16 cellular contexts compared by ENCODE assay signal in the genomic region with DNA sequence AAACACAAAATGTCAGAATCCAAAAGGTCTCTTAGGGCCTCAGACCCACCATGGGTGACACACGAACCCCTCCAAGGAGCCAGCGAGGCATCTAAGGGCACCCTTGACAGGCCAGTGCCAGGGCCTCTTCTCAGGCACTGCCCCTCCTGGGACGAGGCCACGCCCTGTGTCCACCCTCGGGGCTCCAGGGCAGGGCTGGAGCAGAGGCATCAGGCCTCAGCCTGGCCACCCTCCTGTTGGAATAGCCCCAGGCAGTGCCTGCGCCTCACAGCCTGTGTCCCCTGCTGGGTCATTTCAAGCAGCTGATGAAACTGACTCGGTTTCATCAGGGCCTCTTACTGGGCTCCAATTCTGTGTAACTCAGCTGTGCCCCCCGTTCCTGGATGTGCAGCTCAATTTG. TPM values are rescaled to one million over a fixed set of nuclear protein-coding genes. Genes with fewer than 3 reads are reported as not detected.
DNase-seq lines count a peak whose midpoint lies in the region; ATAC-seq, FAIRE-seq and TF ChIP-seq lines count a peak whose summit lies in the region.
"Had no signal": no experiment of that assay in that cellular context is flagged by ENCODE, and none has a peak within 500 bp of the region (broad histone marks: within the 10 kb centered on the region; RNA-seq: fewer than 3 reads in every experiment).

No MANE protein-coding gene starts in this region.

- peaks cover 78% of the 10 kb centered on the region for H3K36me3 ChIP-seq in BLaER1
- no peaks in the 10 kb centered on the region for H3K36me3 ChIP-seq in endodermal cell (ENCODE audit: control insufficient read depth, insufficient read depth, low read length)
- H3K36me3 ChIP-seq: gastrocnemius medialis, pancreas had no signal

- peaks cover 79% of the 10 kb centered on the region for H3K4me1 Mint-ChIP-seq in CD4-positive, alpha-beta T cell (ENCODE audit: low read depth)
- peaks cover 44% of the 10 kb centered on the region for H3K4me1 Mint-ChIP-seq in T-helper 17 cell
- H3K4me1 Mint-ChIP-seq in endodermal cell = no peaks in the 10 kb centered on the region

- H3K36me3 Mint-ChIP-seq in CD4-positive, alpha-beta T cell (ENCODE audit: low read depth) = peaks cover 86% of the 10 kb centered on the region
- H3K36me3 Mint-ChIP-seq in T-helper 17 cell (ENCODE audit: low read depth) (peaks cover 10% of the 10 kb centered on the region), endodermal cell (ENCODE audit: low read depth) (no peaks in the 10 kb centered on the region)

- H3K4me1 ChIP-seq in BLaER1 = peaks cover 92% of the 10 kb centered on the region
- H3K4me1 ChIP-seq in endodermal cell (ENCODE audit: control insufficient read depth, insufficient read depth, low read length) = no peaks in the 10 kb centered on the region
- H3K4me1 ChIP-seq: body of pancreas, gastrocnemius medialis, pancreas had no signal

- H4K20me1 ChIP-seq in BLaER1 = peaks cover 8% of the 10 kb centered on the region; the same call in 1 of the 2 replicates

- no peaks in the 10 kb centered on the region for H3K27me3 Mint-ChIP-seq in CD4-positive, alpha-beta T cell
- H3K27me3 Mint-ChIP-seq in T-helper 17 cell (no peaks in the 10 kb centered on the region), endodermal cell (ENCODE audit: insufficient read depth) (no peaks in the 10 kb centered on the region)
- H3K27me3 Mint-ChIP-seq: dendritic cell treated with granulocyte-macrophage colony-stimulating factor and Interleukin-4, amounts not matched to agents 40 ng/mL and 50 ng/mL, for 4 days had no signal

- peak overlapping the region; percentile 75 for H3K4me3 Mint-ChIP-seq in CD4-positive, alpha-beta T cell
- H3K4me3 Mint-ChIP-seq in T-helper 17 cell (peak overlapping the region; percentile 66), endodermal cell (no peak overlapping the region)
- H3K4me3 Mint-ChIP-seq: dendritic cell treated with granulocyte-macrophage colony-stimulating factor and Interleukin-4, amounts not matched to agents 40 ng/mL and 50 ng/mL, for 4 days had no signal

- no peak overlapping the region for H3K4me2 ChIP-seq in BLaER1

- no peaks in the 10 kb centered on the region for H3K9me3 Mint-ChIP-seq in CD4-positive, alpha-beta T cell
- no peaks in the 10 kb centered on the region for H3K9me3 Mint-ChIP-seq in endodermal cell
- H3K9me3 Mint-ChIP-seq: dendritic cell treated with granulocyte-macrophage colony-stimulating factor and Interleukin-4, amounts not matched to agents 40 ng/mL and 50 ng/mL, for 4 days had no signal

- no peak overlapping the region for H3K4me3 ChIP-seq in BLaER1
- no peak overlapping the region for H3K4me3 ChIP-seq in endodermal cell (ENCODE audit: low read length)
- H3K4me3 ChIP-seq: body of pancreas, gastrocnemius medialis, pancreas had no signal

- H3K27ac Mint-ChIP-seq in CD4-positive, alpha-beta T cell = peak overlapping the region; percentile 99
- H3K27ac Mint-ChIP-seq in T-helper 17 cell (peak overlapping the region; percentile 99), endodermal cell (peak overlapping the region; percentile 9)

- POLR2A ChIA-PET in CD4-positive, alpha-beta T cell (lab: Charles Lee) = interaction anchor here (0.6 to 10.1 kb wide), 14 partner anchors 12 to 109 kb away, joined by 3 to 163 read pairs (median 11); a partner anchor contains a TSS

- ATAC-seq in CD4-positive, alpha-beta T cell (ENCODE audit: poor library complexity) = no peak
- no peak for ATAC-seq in T-helper 17 cell
- ATAC-seq: body of pancreas, gastrocnemius medialis, pancreas had no signal

- no peak for DNase-seq in CD4-positive, alpha-beta T cell
- DNase-seq in T-helper 17 cell (no peak), endodermal cell (no peak), glomerular visceral epithelial cell (ENCODE audit: extremely low spot score) (no peak), frontal cortex (ENCODE audit: low spot score in 2 of 2) (no peak), NCI-H2107 (lab: John Stamatoyannopoulos, UW) (no peak)
- DNase-seq: body of pancreas; gastrocnemius medialis; KBM-7; NCI-H1105 treated with DMSO at 0.1 percent for 48 hours; NCI-H774; stimulated activated CD4-positive, alpha-beta T cell treated with anti-CD3 and anti-CD28 coated beads, Interleukin-2, amount 100 ng/mL, for 48 hours had no signal

- no peaks in the 10 kb centered on the region for H3K27me3 ChIP-seq in BLaER1
- no peaks in the 10 kb centered on the region for H3K27me3 ChIP-seq in CD4-positive, alpha-beta T cell (ENCODE audit: control insufficient read depth, insufficient read depth, low read length)
- H3K27me3 ChIP-seq in endodermal cell (ENCODE audit: control insufficient read depth, insufficient read depth, low read length, poor library complexity, severe bottlenecking) = no peaks in the 10 kb centered on the region
- H3K27me3 ChIP-seq: body of pancreas, gastrocnemius medialis, pancreas had no signal

- H3K27ac ChIP-seq in BLaER1 = peak overlapping the region; percentile 42; the same call in 1 of the 2 replicates
- peak overlapping the region; percentile 92 for H3K27ac ChIP-seq in CD4-positive, alpha-beta T cell (ENCODE audit: low read depth, low read length)
- H3K27ac ChIP-seq in endodermal cell (ENCODE audit: low read depth, low read length) = no peak overlapping the region
- H3K27ac ChIP-seq: body of pancreas, gastrocnemius medialis, pancreas had no signal

- 85 to 94% methylated on average over 5 to 8 of the region's 8 CpGs for WGBS in endodermal cell (ENCODE audit: insufficient coverage in 1 of 2, insufficient read length in 1 of 2), 2 experiments

- intact Hi-C loops in CD4-positive, alpha-beta T cell (cut with DNase I, micrococcal nuclease) = no loop called here

- no peak for TF ChIP-seq CTCF in CD4-positive, alpha-beta T cell (IDR thresholded peaks at IDR 0.05)
- TF ChIP-seq CTCF in endodermal cell (conservative IDR thresholded peaks at IDR 0.05) = no peak

- CTCF ChIA-PET in CD4-positive, alpha-beta T cell (lab: Charles Lee) = interaction anchor here (1.0 to 2.6 kb wide), 3 partner anchors 22 to 68 kb away, joined by 3 to 10 read pairs (median 3); no protein-coding TSS in a partner anchor

- H3K9ac ChIP-seq in BLaER1 = no peak overlapping the region
- no peak overlapping the region for H3K9ac ChIP-seq in endodermal cell (ENCODE audit: extremely low read depth, low read length, poor library complexity, severe bottlenecking)

- no peaks in the 10 kb centered on the region for H3K9me3 ChIP-seq in BLaER1
- H3K9me3 ChIP-seq in CD4-positive, alpha-beta T cell (ENCODE audit: control insufficient read depth, low read length) = no peaks in the 10 kb centered on the region
- no peaks in the 10 kb centered on the region for H3K9me3 ChIP-seq in T-helper 17 cell (ENCODE audit: control insufficient read depth, low read length, poor library complexity, severe bottlenecking)
- H3K9me3 ChIP-seq in endodermal cell (ENCODE audit: control insufficient read depth, low read length) = no peaks in the 10 kb centered on the region
- H3K9me3 ChIP-seq: body of pancreas, gastrocnemius medialis, pancreas had no signal

- no peak for FAIRE-seq in frontal cortex (lab: Jason Lieb, UNC)
- FAIRE-seq: pancreas had no signal

RNA-seq across cellular contexts. Expression of a gene that starts 32.8 kb away (rescaled TPM):
- total RNA-seq in CD4-positive, alpha-beta T cell = 10 to 100 TPM; 33.9 to 35.6 TPM
- total RNA-seq in T-helper 17 cell (10 to 100 TPM; 47.2 to 62.3 TPM), endodermal cell (1 to 10 TPM; 5.1 to 5.9 TPM), frontal cortex (0.41 TPM)
- 3.1 TPM for polyA plus RNA-seq in endodermal cell (2013, experiment 1 of 2)
- 2.7 TPM for polyA plus RNA-seq in endodermal cell (2013, experiment 2 of 2)
- total RNA-seq: H4 had no signal

Comparison
In these comparisons a context has a peak if more than half of its experiments do, and no peak if none do; other contexts are left out.
1. H3K27ac Mint-ChIP-seq: peak in every context shown above with its lines; median percentile 99 in CD4-positive, alpha-beta T cell; 99 in T-helper 17 cell; 9 in endodermal cell.
2. RNA of a gene that starts 32.8 kb away (total RNA-seq): 47.2 to 62.3 TPM in T-helper 17 cell and 33.9 to 35.6 TPM in CD4-positive, alpha-beta T cell; 5.1 to 5.9 TPM in endodermal cell and 0.41 TPM in frontal cortex (single experiment); every median in the first group is over 4 times any median in the second.